ENCODE assay signal across 8 cellular contexts in genomic region chr18:35042389-35043066, GRCh38. TPM values are rescaled to one million over a fixed set of nuclear protein-coding genes. Genes with fewer than 3 reads are reported as not detected.
DNase-seq lines count a peak whose midpoint lies in the region; ATAC-seq and TF ChIP-seq lines count a peak whose summit lies in the region.

No MANE protein-coding gene starts in this region.

- peaks cover 86 to 95% of the 10 kb centered on the region in 2 donors for H3K4me1 Mint-ChIP-seq in natural killer cell treated with Interleukin-12 subunit alpha and Interleukin-12 subunit beta and Interleukin-15 and Interleukin-18, amount 100 ng/mL, for 72 hours (ENCODE audit: low read depth in 2 of 2)

- H3K27ac Mint-ChIP-seq in natural killer cell treated with Interleukin-12 subunit alpha and Interleukin-12 subunit beta and Interleukin-15 and Interleukin-18, amount 100 ng/mL, for 72 hours: peak overlapping the region; percentile 88 to 98

- peak overlapping the region; percentile 96 for H3K4me3 Mint-ChIP-seq in natural killer cell treated with Interleukin-12 subunit alpha and Interleukin-12 subunit beta and Interleukin-15 and Interleukin-18, amount 100 ng/mL, for 72 hours

- peak; percentile 23 for ATAC-seq in GM18517 (IDR thresholded peaks at IDR 0.05; ENCODE audit: unreplicated experiment)
- peak in 1 of 2 donors; percentile 44 for ATAC-seq in natural killer cell treated with Interleukin-12 subunit alpha and Interleukin-12 subunit beta and Interleukin-15 and Interleukin-18, amount 100 ng/mL, for 72 hours
- no peak for ATAC-seq in GM21381 (IDR thresholded peaks at IDR 0.05; ENCODE audit: unreplicated experiment)

- no peaks in the 10 kb centered on the region for H3K9me3 Mint-ChIP-seq in natural killer cell treated with Interleukin-12 subunit alpha and Interleukin-12 subunit beta and Interleukin-15 and Interleukin-18, amount 100 ng/mL, for 72 hours

- peak overlapping the region; percentile 78 for H3K4me3 ChIP-seq in OCI-LY1 (ENCODE audit: low read depth, low read length, poor library complexity, severe bottlenecking)

- H3K27me3 Mint-ChIP-seq in natural killer cell treated with Interleukin-12 subunit alpha and Interleukin-12 subunit beta and Interleukin-15 and Interleukin-18, amount 100 ng/mL, for 72 hours: no peaks in the 10 kb centered on the region

- H3F3A ChIP-seq in OCI-LY1 (ENCODE audit: insufficient read depth, low read length): no peaks in the 10 kb centered on the region

- H3K9me2 ChIP-seq in OCI-LY1 (ENCODE audit: low read depth, low read length): no peaks in the 10 kb centered on the region

- peak; percentile 59 to 63 for DNase-seq in dermis microvascular lymphatic vessel endothelial cell (ENCODE audit: low read depth in 2 of 2)
- no peak for DNase-seq in natural killer cell treated with Interleukin-12 subunit alpha and Interleukin-12 subunit beta and Interleukin-15 and Interleukin-18, amount 100 ng/mL, for 72 hours (ENCODE audit: low spot score)
- DNase-seq in GM19238 (ENCODE audit: insufficient read length, low spot score): no peak
- DNase-seq in retina: no peak
- DNase-seq in HK-2 (ENCODE audit: unreplicated experiment): no peak

- no peaks in the 10 kb centered on the region for H4K20me1 ChIP-seq in OCI-LY1 (ENCODE audit: insufficient read depth, low read length)

- H3K4me1 ChIP-seq in OCI-LY1 (ENCODE audit: insufficient read depth, low read length, severe bottlenecking): peaks cover 75% of the 10 kb centered on the region

- H2AFZ ChIP-seq in OCI-LY1 (ENCODE audit: low read length): no peak overlapping the region

- H3K36me3 ChIP-seq in OCI-LY1 (ENCODE audit: insufficient read depth, low read length): no peaks in the 10 kb centered on the region

- H3K79me2 ChIP-seq in OCI-LY1 (ENCODE audit: insufficient read depth, low read length): peaks cover 60% of the 10 kb centered on the region

- H3K9ac ChIP-seq in OCI-LY1 (ENCODE audit: low read length): peak overlapping the region; percentile 74

- H3K27ac ChIP-seq in OCI-LY1 (ENCODE audit: low read depth, low read length, poor library complexity, severe bottlenecking): peak overlapping the region; percentile 81

- peak overlapping the region; percentile 78 for H3K4me2 ChIP-seq in OCI-LY1 (ENCODE audit: low read length)

- TF ChIP-seq CTCF in OCI-LY1 (IDR thresholded peaks at IDR 0.05; ENCODE audit: low read length): no peak

- no peaks in the 10 kb centered on the region for H3K27me3 ChIP-seq in OCI-LY1 (ENCODE audit: insufficient read depth, low read length)

- H3K9me3 ChIP-seq in OCI-LY1 (ENCODE audit: low read length): peaks cover 5% of the 10 kb centered on the region; the same call in 1 of the 2 replicates

- H3K36me3 Mint-ChIP-seq in natural killer cell treated with Interleukin-12 subunit alpha and Interleukin-12 subunit beta and Interleukin-15 and Interleukin-18, amount 100 ng/mL, for 72 hours: no peaks in the 10 kb centered on the region

RNA-seq across cellular contexts. Expression of gene MAPRE2, which starts 1.3 kb away (rescaled TPM):
- 14.2 and 24.3 TPM in 2 replicates for total RNA-seq in dermis microvascular lymphatic vessel endothelial cell
- total RNA-seq in natural killer cell treated with Interleukin-12 subunit alpha and Interleukin-12 subunit beta and Interleukin-15 and Interleukin-18, amount 100 ng/mL, for 72 hours: 10 to 100 TPM; 32.8 to 44.4 TPM

Comparison
In these comparisons a context has a peak if more than half of its experiments do, and no peak if none do; other contexts are left out.
1. DNase-seq: peak in dermis microvascular lymphatic vessel endothelial cell (2 of 2); none in natural killer cell treated with Interleukin-12 subunit alpha and Interleukin-12 subunit beta and Interleukin-15 and Interleukin-18, amount 100 ng/mL, for 72 hours (single experiment), GM19238 (single experiment), retina (single experiment) and HK-2 (single experiment).